Comparison of ENCODE assay signal across 19 cellular contexts in the genomic region with DNA sequence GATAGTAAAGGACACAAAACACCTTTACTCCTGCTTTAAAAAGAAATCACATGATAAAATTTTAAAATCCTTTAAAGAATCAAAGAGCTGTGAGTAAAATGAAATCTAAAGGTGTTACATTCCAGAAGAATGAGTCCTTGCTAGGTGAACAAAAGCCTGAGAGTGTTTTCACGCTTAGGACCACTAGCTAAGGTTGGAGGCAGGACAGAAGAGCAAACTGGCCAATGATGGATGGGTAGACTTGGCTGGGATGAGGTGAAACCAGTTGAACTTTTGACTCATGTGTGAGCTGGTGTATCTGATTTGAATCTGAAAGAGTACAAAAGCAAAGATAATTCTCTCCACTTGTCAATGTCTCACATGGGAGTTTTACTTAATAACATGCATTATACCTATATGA.
"Had no signal": no experiment of that assay in that cellular context is flagged by ENCODE, and none has a peak within 500 bp of the region (broad histone marks: within the 10 kb centered on the region; RNA-seq: fewer than 3 reads in every experiment).

No MANE protein-coding gene starts in this region.

- H3K4me1 ChIP-seq: left lung, prostate gland, right atrium auricular region, thyroid gland had no signal

- H3K27me3 ChIP-seq: hepatocyte, left lung, right atrium auricular region, thyroid gland had no signal

- H3K4me3 ChIP-seq: hepatocyte, left lung, mucosa of descending colon, prostate gland, right atrium auricular region, thyroid gland had no signal

- H3K9me3 ChIP-seq: prostate gland, thyroid gland had no signal

- H3K36me3 ChIP-seq: left lung, prostate gland, right atrium auricular region, thyroid gland had no signal

- H3K4me2 ChIP-seq: hepatocyte had no signal

- DNase-seq: activated CD4-positive, alpha-beta T cell treated with anti-CD3 and anti-CD28 coated beads for 48 hours; activated CD4-positive, CD25-positive, alpha-beta regulatory T cell; activated CD8-positive, alpha-beta T cell treated with anti-CD3 and anti-CD28 coated beads, Interleukin-2, amount 10 ng/mL, durations not matched to agents 7 days and 5 days; activated naive CD4-positive, alpha-beta T cell treated with anti-CD3 and anti-CD28 coated beads for 36 hours; activated T-cell treated with anti-CD3 and anti-CD28 coated beads, Interleukin-2, amount 50 U/mL, for 24 hours; aorta; effector CD8-positive, alpha-beta T cell; foreskin fibroblast; kidney; left lung; mucosa of descending colon; naive B cell; stimulated activated CD4-positive, alpha-beta T cell treated with anti-CD3 and anti-CD28 coated beads, Interleukin-2, amount 100 ng/mL, for 24 hours; stimulated activated naive CD4-positive, alpha-beta T cell treated with Interleukin-2 at 50 U/mL for 16 hours; T-cell; thyroid gland had no signal

- H3K27ac ChIP-seq: hepatocyte, left lung, prostate gland, right atrium auricular region, thyroid gland had no signal

- H2AFZ ChIP-seq: hepatocyte had no signal

- H3K79me2 ChIP-seq: hepatocyte had no signal
